Comparison of ENCODE assay signal across 16 cellular contexts in the genomic region with DNA sequence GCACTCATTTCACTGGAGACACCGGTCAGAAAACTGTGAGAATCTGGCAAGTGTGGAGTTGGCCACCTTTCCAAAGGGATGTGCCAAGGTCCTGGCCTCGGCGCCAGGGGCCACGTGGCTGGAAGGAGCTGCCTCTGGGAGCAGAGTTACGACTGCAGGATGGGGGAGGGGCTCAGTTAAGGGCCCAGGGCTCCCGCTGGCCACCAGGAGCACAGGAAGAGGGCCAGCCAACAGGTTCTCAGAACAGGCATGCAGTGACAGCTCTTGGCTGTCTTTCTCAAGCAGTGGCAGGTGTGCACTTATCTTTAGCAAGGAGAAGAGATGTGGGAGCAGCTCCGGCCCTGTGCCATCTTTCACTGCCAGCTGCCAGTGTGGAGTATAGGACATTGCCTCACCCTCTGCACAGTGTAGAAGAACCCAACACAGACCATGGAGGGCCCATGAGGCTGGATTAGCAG.
DNase-seq lines count a peak whose midpoint lies in the region; ATAC-seq and TF ChIP-seq lines count a peak whose summit lies in the region.
"Had no signal": no experiment of that assay in that cellular context is flagged by ENCODE, and none has a peak within 500 bp of the region (broad histone marks: within the 10 kb centered on the region; RNA-seq: fewer than 3 reads in every experiment).

No MANE protein-coding gene starts in this region.

- H3K4me3 ChIP-seq in IMR-90 (ENCODE audit: insufficient read depth, low read depth, low read length): no peak overlapping the region
- no peak overlapping the region for H3K4me3 ChIP-seq in endodermal cell (ENCODE audit: low read length)
- no peak overlapping the region for H3K4me3 ChIP-seq in neural progenitor cell
- H3K4me3 ChIP-seq: dorsolateral prefrontal cortex had no signal

- no peak overlapping the region for H3K14ac ChIP-seq in IMR-90 (replicated peaks; ENCODE audit: low read depth, low read length)

- in situ Hi-C loops in IMR-90 (cut with MboI; ENCODE audit: low sequenced_read_pairs): no loop called here

- H3K27me3 ChIP-seq in IMR-90 (ENCODE audit: control insufficient read depth, insufficient read depth, low read length) (peaks cover 4% of the 10 kb centered on the region), endodermal cell (ENCODE audit: control insufficient read depth, insufficient read depth, low read length, poor library complexity, severe bottlenecking) (peaks cover 17% of the 10 kb centered on the region), neural progenitor cell (no peaks in the 10 kb centered on the region)

- H3K27ac ChIP-seq in IMR-90 (ENCODE audit: insufficient read depth, low read length) (no peak overlapping the region), endodermal cell (ENCODE audit: low read depth, low read length) (no peak overlapping the region), neural progenitor cell (no peak overlapping the region)
- H3K27ac ChIP-seq: VCaP had no signal

- CTCF ChIA-PET in IMR-90 (lab: Yijun Ruan, JAX): interaction anchor here (1.0 to 1.4 kb wide), 2 partner anchors 9 to 125 kb away, joined by 3 to 4 read pairs; no protein-coding TSS in a partner anchor
- CTCF ChIA-PET in activated CD8-positive, alpha-beta memory T cell treated with anti-CD3 and anti-CD28 coated beads, Interleukin-2, amount 10 ng/mL, durations not matched to agents 7 days and 5 days (lab: Charles Lee): interaction anchor here (0.6 to 1.0 kb wide), 4 partner anchors 47 to 206 kb away, joined by 3 to 4 read pairs (median 3); a partner anchor contains a TSS

- dilution Hi-C loops in IMR-90 (cut with HindIII; ENCODE audit: low sequenced_read_pairs, unreplicated experiment): no loop called here

- no TSS peak for BruUV-seq in IMR-90 (replicated peaks; lab: Mats Ljungman, UMichigan)

- H3K4me2 ChIP-seq in IMR-90 (ENCODE audit: low read depth, low read length): no peak overlapping the region
- no peak overlapping the region for H3K4me2 ChIP-seq in neural progenitor cell
- H3K4me2 ChIP-seq: SK-N-SH had no signal

- H3K36me3 Mint-ChIP-seq in endodermal cell (ENCODE audit: low read depth): no peaks in the 10 kb centered on the region
- H3K36me3 Mint-ChIP-seq in neural progenitor cell: no peaks in the 10 kb centered on the region
- peaks cover 18% of the 10 kb centered on the region for H3K36me3 Mint-ChIP-seq in activated CD8-positive, alpha-beta memory T cell treated with anti-CD3 and anti-CD28 coated beads, Interleukin-2, amount 10 ng/mL, durations not matched to agents 7 days and 5 days
- H3K36me3 Mint-ChIP-seq: CD8-positive, alpha-beta T cell had no signal

- peaks cover 6% of the 10 kb centered on the region for H3K4me1 Mint-ChIP-seq in endodermal cell
- no peaks in the 10 kb centered on the region for H3K4me1 Mint-ChIP-seq in neural progenitor cell
- peaks cover 14% of the 10 kb centered on the region for H3K4me1 Mint-ChIP-seq in activated CD8-positive, alpha-beta memory T cell treated with anti-CD3 and anti-CD28 coated beads, Interleukin-2, amount 10 ng/mL, durations not matched to agents 7 days and 5 days
- H3K4me1 Mint-ChIP-seq: naive B cell had no signal

- no peak overlapping the region for H2BK120ac ChIP-seq in IMR-90 (ENCODE audit: low read depth, low read length)

- no peaks in the 10 kb centered on the region for H3K9me3 ChIP-seq in IMR-90 (ENCODE audit: control insufficient read depth, insufficient read depth, low read length)
- H3K9me3 ChIP-seq in endodermal cell (ENCODE audit: control insufficient read depth, low read length): no peaks in the 10 kb centered on the region
- no peaks in the 10 kb centered on the region for H3K9me3 ChIP-seq in neural progenitor cell (ENCODE audit: low read depth)
- H3K9me3 ChIP-seq: SK-N-SH had no signal

- peak overlapping the region; percentile 7 for H2AK5ac ChIP-seq in IMR-90 (ENCODE audit: low read depth, low read length)

- no peak overlapping the region for H4K8ac ChIP-seq in IMR-90 (ENCODE audit: low read depth in 2 of 2, low read length in 2 of 2)

- intact Hi-C loops in IMR-90 (cut with micrococcal nuclease): no loop called here

- POLR2A ChIA-PET in IMR-90 (lab: Charles Lee; ENCODE audit: unreplicated experiment): interaction anchor here (0.5 kb wide), 1 partner anchor 972 kb away, joined by 5 read pairs; no protein-coding TSS in a partner anchor

- no peak overlapping the region for H2BK20ac ChIP-seq in IMR-90 (ENCODE audit: low read depth, low read length)

- H4K5ac ChIP-seq in IMR-90 (ENCODE audit: low read depth, low read length): no peak overlapping the region

- H3K9me1 ChIP-seq in IMR-90 (ENCODE audit: insufficient read depth, low read length): no peaks in the 10 kb centered on the region; the same call in 1 of the 2 replicates

- DNase-seq in IMR-90 (no peak), NCI-H187 treated with DMSO at 0.1 percent for 48 hours (lab: John Stamatoyannopoulos, UW) (peak; percentile 56), endodermal cell (peak; percentile 68), neural progenitor cell (ENCODE audit: low spot score) (no peak), NCI-H82 (lab: John Stamatoyannopoulos, UW) (no peak)
- no peak for DNase-seq in stimulated activated CD4-positive, alpha-beta T cell treated with anti-CD3 and anti-CD28 coated beads, Interleukin-15, amount 100 ng/mL, for 24 hours
- no peak for DNase-seq in activated CD8-positive, alpha-beta memory T cell treated with anti-CD3 and anti-CD28 coated beads, Interleukin-2, amount 10 ng/mL, durations not matched to agents 7 days and 5 days
- DNase-seq: amniotic stem cell; kidney; naive B cell; NK-92 treated with Interleukin-12 subunit alpha and Interleukin-12 subunit beta, amount 100 ng/mL, for 24 hours; SK-N-SH had no signal

- H2AK9ac ChIP-seq in IMR-90 (replicated peaks; ENCODE audit: low read depth, low read length, poor library complexity): no peak overlapping the region

- H3K79me2 ChIP-seq in neural progenitor cell (ENCODE audit: low read depth): no peaks in the 10 kb centered on the region

- TF ChIP-seq CTCF in IMR-90 (conservative IDR thresholded peaks at IDR 0.05; ENCODE audit: low read depth, low read length) (no peak), endodermal cell (conservative IDR thresholded peaks at IDR 0.05) (peak; percentile 11), neural progenitor cell (IDR thresholded peaks at IDR 0.05) (no peak)

- H3K9me3 Mint-ChIP-seq in endodermal cell: no peaks in the 10 kb centered on the region
- H3K9me3 Mint-ChIP-seq in neural progenitor cell: no peaks in the 10 kb centered on the region
- peaks cover 3% of the 10 kb centered on the region for H3K9me3 Mint-ChIP-seq in activated CD8-positive, alpha-beta memory T cell treated with anti-CD3 and anti-CD28 coated beads, Interleukin-2, amount 10 ng/mL, durations not matched to agents 7 days and 5 days (ENCODE audit: low read depth)
- H3K9me3 Mint-ChIP-seq: activated T-cell treated with anti-CD3 and anti-CD28 coated beads, Interleukin-2, amount 50 U/mL, for 24 hours; CD8-positive, alpha-beta T cell had no signal

- H3K27me3 Mint-ChIP-seq in endodermal cell (ENCODE audit: insufficient read depth) (peaks cover 33% of the 10 kb centered on the region), neural progenitor cell (ENCODE audit: insufficient read depth, low read depth) (peaks cover 16% of the 10 kb centered on the region)
- peaks cover 45% of the 10 kb centered on the region for H3K27me3 Mint-ChIP-seq in activated CD8-positive, alpha-beta memory T cell treated with anti-CD3 and anti-CD28 coated beads, Interleukin-2, amount 10 ng/mL, durations not matched to agents 7 days and 5 days

- H3K36me3 ChIP-seq in IMR-90 (ENCODE audit: control insufficient read depth, insufficient read depth, low read length): no peaks in the 10 kb centered on the region
- no peaks in the 10 kb centered on the region for H3K36me3 ChIP-seq in endodermal cell (ENCODE audit: control insufficient read depth, insufficient read depth, low read length)
- no peaks in the 10 kb centered on the region for H3K36me3 ChIP-seq in neural progenitor cell

- no peak overlapping the region for H3K56ac ChIP-seq in IMR-90 (ENCODE audit: extremely low read depth, insufficient read depth, low read length)

- H3K23ac ChIP-seq in IMR-90 (ENCODE audit: low read depth, low read length): no peak overlapping the region

- no peak for TF ChIP-seq RAD21 in IMR-90 (IDR thresholded peaks at IDR 0.05; ENCODE audit: low read length)

- no peaks in the 10 kb centered on the region for H3F3A ChIP-seq in neural progenitor cell (ENCODE audit: low read depth)

- H2AFZ ChIP-seq in IMR-90 (replicated peaks; ENCODE audit: low read length, poor library complexity) (no peak overlapping the region), neural progenitor cell (replicated peaks) (peak overlapping the region; percentile 10)

- no peaks in the 10 kb centered on the region for H3K79me1 ChIP-seq in IMR-90 (ENCODE audit: low read depth in 1 of 2, low read length in 2 of 2)

- H3K4me1 ChIP-seq in IMR-90 (ENCODE audit: control insufficient read depth, insufficient read depth, low read length) (peaks cover 6% of the 10 kb centered on the region; the same call in 1 of the 2 replicates), endodermal cell (ENCODE audit: control insufficient read depth, insufficient read depth, low read length) (no peaks in the 10 kb centered on the region), neural progenitor cell (no peaks in the 10 kb centered on the region)

- no peak overlapping the region for H3K9ac ChIP-seq in IMR-90 (ENCODE audit: low read depth, low read length)
- no peak overlapping the region for H3K9ac ChIP-seq in endodermal cell (ENCODE audit: extremely low read depth, low read length, poor library complexity, severe bottlenecking)
- H3K9ac ChIP-seq in neural progenitor cell: no peak overlapping the region
- H3K9ac ChIP-seq: SK-N-SH had no signal

- H4K20me1 ChIP-seq in IMR-90 (ENCODE audit: insufficient read depth, low read length) (no peaks in the 10 kb centered on the region), neural progenitor cell (ENCODE audit: low read depth) (no peaks in the 10 kb centered on the region)

- 73% methylated on average over 5 of the region's 7 CpGs; no CpG with 5 or more reads in 1 of the 2 experiments for WGBS in IMR-90 (ENCODE audit: extremely low coverage in 2 of 2, insufficient read length in 1 of 2), 2 experiments
- WGBS in endodermal cell (ENCODE audit: insufficient coverage in 1 of 2, insufficient read length in 1 of 2), 2 experiments: 70 to 84% methylated on average over 4 to 7 of the region's 7 CpGs

- no peak overlapping the region for H2BK5ac ChIP-seq in IMR-90 (ENCODE audit: low read depth, low read length, poor library complexity, severe bottlenecking)

- no peak overlapping the region for H3K18ac ChIP-seq in IMR-90 (ENCODE audit: low read depth, low read length)

- TF ChIP-seq POLR2A in IMR-90 (IDR thresholded peaks at IDR 0.05; ENCODE audit: low read depth, low read length): no peak

- no peak overlapping the region for H3K27ac Mint-ChIP-seq in endodermal cell
- no peak overlapping the region for H3K27ac Mint-ChIP-seq in neural progenitor cell
- H3K27ac Mint-ChIP-seq in activated CD8-positive, alpha-beta memory T cell treated with anti-CD3 and anti-CD28 coated beads, Interleukin-2, amount 10 ng/mL, durations not matched to agents 7 days and 5 days: no peak overlapping the region
- H3K27ac Mint-ChIP-seq: activated T-cell treated with anti-CD3 and anti-CD28 coated beads, Interleukin-2, amount 50 U/mL, for 24 hours; naive B cell had no signal

- H3K4me3 Mint-ChIP-seq in endodermal cell: no peak overlapping the region
- H3K4me3 Mint-ChIP-seq in neural progenitor cell: no peak overlapping the region
- no peak overlapping the region for H3K4me3 Mint-ChIP-seq in activated CD8-positive, alpha-beta memory T cell treated with anti-CD3 and anti-CD28 coated beads, Interleukin-2, amount 10 ng/mL, durations not matched to agents 7 days and 5 days
- H3K4me3 Mint-ChIP-seq: activated T-cell treated with anti-CD3 and anti-CD28 coated beads, Interleukin-2, amount 50 U/mL, for 24 hours; naive B cell had no signal

- H4K91ac ChIP-seq in IMR-90 (ENCODE audit: insufficient read depth, low read depth, low read length): no peak overlapping the region

- no peak for ATAC-seq in IMR-90 (ENCODE audit: low read depth)
- no peak for ATAC-seq in activated CD8-positive, alpha-beta memory T cell treated with anti-CD3 and anti-CD28 coated beads, Interleukin-2, amount 10 ng/mL, durations not matched to agents 7 days and 5 days

- no peak overlapping the region for H2BK15ac ChIP-seq in IMR-90 (ENCODE audit: low read depth, low read length)

- H3K4ac ChIP-seq in IMR-90 (ENCODE audit: low read depth, low read length): no peak overlapping the region

Comparison
In these comparisons a context has a peak if more than half of its experiments do, and no peak if none do; other contexts are left out.
1. DNase-seq: peak in NCI-H187 treated with DMSO at 0.1 percent for 48 hours (single experiment) and endodermal cell (single experiment); none in IMR-90 (single experiment), neural progenitor cell (single experiment), stimulated activated CD4-positive, alpha-beta T cell treated with anti-CD3 and anti-CD28 coated beads, Interleukin-15, amount 100 ng/mL, for 24 hours (single experiment), activated CD8-positive, alpha-beta memory T cell treated with anti-CD3 and anti-CD28 coated beads, Interleukin-2, amount 10 ng/mL, durations not matched to agents 7 days and 5 days (single experiment) and NCI-H82 (single experiment).